In the genomic region with DNA sequence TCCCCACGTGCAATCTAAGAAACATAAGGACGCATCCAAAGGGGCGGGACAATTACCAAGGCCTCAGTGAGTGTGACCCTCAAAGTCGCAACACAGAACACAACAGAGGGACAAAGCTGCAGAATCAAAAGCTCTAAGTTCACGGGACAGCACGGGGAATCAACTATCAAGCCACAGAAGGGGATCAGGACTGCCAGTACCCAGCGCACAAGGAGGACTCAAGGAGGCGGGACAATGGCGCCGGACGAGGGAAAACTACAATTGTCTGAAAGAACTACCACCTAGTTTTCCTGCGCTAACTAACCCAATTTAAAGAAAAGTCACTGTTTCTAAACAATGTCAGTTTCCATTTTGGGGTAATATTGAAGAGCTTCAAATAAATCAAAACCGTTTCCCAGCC, we compare ENCODE assay signal across 9 cellular contexts. TPM values are rescaled to one million over a fixed set of nuclear protein-coding genes. Genes with fewer than 3 reads are reported as not detected.
DNase-seq lines count a peak whose midpoint lies in the region; ATAC-seq and TF ChIP-seq lines count a peak whose summit lies in the region.
"Had no signal": no experiment of that assay in that cellular context is flagged by ENCODE, and none has a peak within 500 bp of the region (broad histone marks: within the 10 kb centered on the region; RNA-seq: fewer than 3 reads in every experiment).

No MANE protein-coding gene starts in this region.

- no peaks in the 10 kb centered on the region for H4K20me1 ChIP-seq in BLaER1
- no peaks in the 10 kb centered on the region for H4K20me1 ChIP-seq in osteoblast (ENCODE audit: insufficient read depth, low read length)

- H3K79me2 ChIP-seq in osteoblast (ENCODE audit: insufficient read depth, low read length): no peaks in the 10 kb centered on the region

- H3K4me2 ChIP-seq in BLaER1: peak overlapping the region; percentile 99
- peak overlapping the region; percentile 89 for H3K4me2 ChIP-seq in osteoblast (ENCODE audit: insufficient read depth, low read length)

- no peak for DNase-seq in NT2/D1 (ENCODE audit: low read depth, low spot score)
- no peak for DNase-seq in effector memory CD4-positive, alpha-beta T cell
- DNase-seq in osteoblast (ENCODE audit: insufficient read length, low spot score, missing footprints): peak; percentile 10
- DNase-seq in DMS53 (lab: John Stamatoyannopoulos, UW): no peak
- no peak for DNase-seq in NCI-H146 treated with DMSO at 0.1 percent for 48 hours (lab: John Stamatoyannopoulos, UW; ENCODE audit: unreplicated experiment)
- no peak for DNase-seq in NCI-H69 (lab: John Stamatoyannopoulos, UW)
- DNase-seq: NCI-H2029 had no signal

- TF ChIP-seq CTCF in osteoblast (IDR thresholded peaks at IDR 0.05; ENCODE audit: extremely low read depth, low read depth, low read length): no peak

- H3K4me3 ChIP-seq in BLaER1: peak overlapping the region; percentile 77
- H3K4me3 ChIP-seq in NT2/D1 (ENCODE audit: insufficient read length, low read depth): peak overlapping the region; percentile 82
- no peak overlapping the region for H3K4me3 ChIP-seq in effector memory CD4-positive, alpha-beta T cell (ENCODE audit: insufficient read depth, low read depth, low read length, poor library complexity, severe bottlenecking)
- H3K4me3 ChIP-seq in osteoblast (ENCODE audit: insufficient read depth, low read length): peak overlapping the region; percentile 73

- ATAC-seq in GM21723 (IDR thresholded peaks at IDR 0.05; ENCODE audit: unreplicated experiment): no peak

- peaks cover 27% of the 10 kb centered on the region for H3K4me1 ChIP-seq in BLaER1
- H3K4me1 ChIP-seq in NT2/D1 (ENCODE audit: insufficient read depth, insufficient read length): peaks cover 4% of the 10 kb centered on the region
- peaks cover 4% of the 10 kb centered on the region for H3K4me1 ChIP-seq in effector memory CD4-positive, alpha-beta T cell (ENCODE audit: control insufficient read depth, insufficient read depth, low read length, poor library complexity, severe bottlenecking)
- H3K4me1 ChIP-seq in osteoblast (ENCODE audit: insufficient read depth, low read length): peaks cover 8% of the 10 kb centered on the region

- H3K9ac ChIP-seq in BLaER1 (no peak overlapping the region), NT2/D1 (ENCODE audit: insufficient read length, low read depth) (peak overlapping the region; percentile 86)

- H3K36me3 ChIP-seq in BLaER1: no peaks in the 10 kb centered on the region
- no peaks in the 10 kb centered on the region for H3K36me3 ChIP-seq in NT2/D1 (ENCODE audit: insufficient read depth, insufficient read length, low read length)
- no peaks in the 10 kb centered on the region for H3K36me3 ChIP-seq in effector memory CD4-positive, alpha-beta T cell (ENCODE audit: control insufficient read depth, insufficient read depth, low read length)
- no peaks in the 10 kb centered on the region for H3K36me3 ChIP-seq in osteoblast (ENCODE audit: insufficient read depth, low read length)

- no peaks in the 10 kb centered on the region for H3K9me3 ChIP-seq in BLaER1
- H3K9me3 ChIP-seq in NT2/D1 (ENCODE audit: insufficient read depth, low read length): no peaks in the 10 kb centered on the region
- H3K9me3 ChIP-seq in effector memory CD4-positive, alpha-beta T cell (ENCODE audit: control insufficient read depth, low read length): no peaks in the 10 kb centered on the region
- H3K9me3 ChIP-seq in osteoblast (ENCODE audit: low read depth, low read length): no peaks in the 10 kb centered on the region

- no peak overlapping the region for H3K27ac ChIP-seq in BLaER1
- H3K27ac ChIP-seq in effector memory CD4-positive, alpha-beta T cell (ENCODE audit: insufficient read depth, low read length, poor library complexity, severe bottlenecking): peak overlapping the region; percentile 0
- peak overlapping the region; percentile 85 for H3K27ac ChIP-seq in osteoblast (ENCODE audit: low read depth, low read length)

- peak overlapping the region; percentile 83 for H2AFZ ChIP-seq in osteoblast (ENCODE audit: low read length)

- H3K27me3 ChIP-seq in BLaER1 (peaks cover 17% of the 10 kb centered on the region), NT2/D1 (ENCODE audit: insufficient read depth, insufficient read length) (peaks cover 13% of the 10 kb centered on the region), osteoblast (ENCODE audit: insufficient read depth, low read length) (no peaks in the 10 kb centered on the region)
- H3K27me3 ChIP-seq in effector memory CD4-positive, alpha-beta T cell (replicated peaks; ENCODE audit: control insufficient read depth, insufficient read depth, low read length, poor library complexity, severe bottlenecking): no peaks in the 10 kb centered on the region

RNA-seq across cellular contexts. Expression of gene FAM53A, which starts 1.3 kb away (rescaled TPM):
- total RNA-seq in osteoblast: 3.8 and 4.3 TPM in 2 replicates

RNA-seq across cellular contexts. Expression of gene SLBP, which starts 29.3 kb away (rescaled TPM):
- total RNA-seq in osteoblast: 51.9 and 55.7 TPM in 2 replicates

RNA-seq across cellular contexts. Expression of gene TMEM129, which starts 38.3 kb away (rescaled TPM):
- total RNA-seq in osteoblast: 37.1 and 38.0 TPM in 2 replicates

RNA-seq across cellular contexts. Expression of gene TACC3, which starts 38.5 kb away (rescaled TPM):
- 3.2 and 4.0 TPM in 2 replicates for total RNA-seq in osteoblast
